ENCODE assay signal across 8 cellular contexts in genomic region chr2:218285604-218286003, GRCh38. TPM values are rescaled to one million over a fixed set of nuclear protein-coding genes. Genes with fewer than 3 reads are reported as not detected.
A peak's percentile ranks its signal among the peaks of the same experiment; 100 is the strongest.
DNase-seq lines count a peak whose midpoint lies in the region; ATAC-seq and TF ChIP-seq lines count a peak whose summit lies in the region.

No MANE protein-coding gene starts in this region.

- no peaks in the 10 kb centered on the region for H3K9me3 Mint-ChIP-seq in T-helper 1 cell treated with Interleukin-12 subunit alpha and Interleukin-12 subunit beta and Interleukin-4 antibody, amounts not matched to agents 30 μg/mL and 1 μg/mL, for 36 hours

- H3K27me3 ChIP-seq in ascending aorta, result no peaks in the 10 kb centered on the region
- no peaks in the 10 kb centered on the region for H3K27me3 ChIP-seq in layer of hippocampus (ENCODE audit: control insufficient read depth, insufficient read depth, low read length)
- H3K27me3 ChIP-seq in suprapubic skin, result no peaks in the 10 kb centered on the region

- H3K36me3 ChIP-seq in ascending aorta, result peaks cover 13 to 24% of the 10 kb centered on the region in 2 donors
- peaks cover 13% of the 10 kb centered on the region for H3K36me3 ChIP-seq in suprapubic skin

- H3K9me3 ChIP-seq in ascending aorta, result no peaks in the 10 kb centered on the region
- H3K9me3 ChIP-seq in suprapubic skin, result no peaks in the 10 kb centered on the region

- ATAC-seq in left colon (no peak), HG02610 (IDR thresholded peaks at IDR 0.05; ENCODE audit: unreplicated experiment) (no peak), GM21423 (IDR thresholded peaks at IDR 0.05; ENCODE audit: unreplicated experiment) (no peak)

- H3K4me3 ChIP-seq in ascending aorta (peak overlapping the region; percentile 48 to 68), suprapubic skin (peak overlapping the region; percentile 45)

- H3K27me3 Mint-ChIP-seq in T-helper 1 cell treated with Interleukin-12 subunit alpha and Interleukin-12 subunit beta and Interleukin-4 antibody, amounts not matched to agents 30 μg/mL and 1 μg/mL, for 36 hours (ENCODE audit: low read depth), result no peaks in the 10 kb centered on the region

- no peak for DNase-seq in T-helper 1 cell
- DNase-seq in ascending aorta (ENCODE audit: low spot score in 2 of 2), result peak; percentile 38 to 94
- no peak for DNase-seq in suprapubic skin (ENCODE audit: low spot score in 2 of 2)
- no peak for DNase-seq in left colon

- peaks cover 47 to 78% of the 10 kb centered on the region in 2 donors for H3K4me1 ChIP-seq in ascending aorta
- peaks cover 96% of the 10 kb centered on the region for H3K4me1 ChIP-seq in suprapubic skin

- TF ChIP-seq POLR2A in suprapubic skin (IDR thresholded peaks at IDR 0.05), result no peak

- no peak for TF ChIP-seq EP300 in suprapubic skin (IDR thresholded peaks at IDR 0.05)

- intact Hi-C loops in ascending aorta (cut with DNase I), result loop anchor here (2.0 to 5.0 kb wide), 2 partner anchors 113 to 282 kb away; partner anchors contain the start of genes CNOT9, CTDSP1 and USP37
- intact Hi-C loops in left colon (cut with DNase I, micrococcal nuclease), result no loop called here

- 19% methylated on average over 4 of the region's 6 CpGs for WGBS in suprapubic skin

- peak overlapping the region; percentile 93 for H3K4me3 Mint-ChIP-seq in T-helper 1 cell treated with Interleukin-12 subunit alpha and Interleukin-12 subunit beta and Interleukin-4 antibody, amounts not matched to agents 30 μg/mL and 1 μg/mL, for 36 hours

- peaks cover 12% of the 10 kb centered on the region for H3K36me3 Mint-ChIP-seq in T-helper 1 cell treated with Interleukin-12 subunit alpha and Interleukin-12 subunit beta and Interleukin-4 antibody, amounts not matched to agents 30 μg/mL and 1 μg/mL, for 36 hours (ENCODE audit: low read depth)

- H3K27ac ChIP-seq in ascending aorta (peak overlapping the region; percentile 98 to 99), layer of hippocampus (ENCODE audit: low read depth, low read length) (peak overlapping the region; percentile 75), suprapubic skin (peak overlapping the region; percentile 97)

- peaks cover 56% of the 10 kb centered on the region for H3K4me1 Mint-ChIP-seq in T-helper 1 cell treated with Interleukin-12 subunit alpha and Interleukin-12 subunit beta and Interleukin-4 antibody, amounts not matched to agents 30 μg/mL and 1 μg/mL, for 36 hours (ENCODE audit: low read depth)

- TF ChIP-seq CTCF in ascending aorta (IDR thresholded peaks at IDR 0.05) (no peak), suprapubic skin (IDR thresholded peaks at IDR 0.05) (no peak)

- peak overlapping the region; percentile 96 for H3K27ac Mint-ChIP-seq in T-helper 1 cell treated with Interleukin-12 subunit alpha and Interleukin-12 subunit beta and Interleukin-4 antibody, amounts not matched to agents 30 μg/mL and 1 μg/mL, for 36 hours

RNA-seq across cellular contexts. Expression of gene TMBIM1, which starts 6.7 kb away (rescaled TPM):
- 320 TPM for total RNA-seq in ascending aorta
- 100 to 1,000 TPM; 234 to 370 (median 319) TPM for total RNA-seq in suprapubic skin
- 100 to 1,000 TPM; 317 to 426 TPM for total RNA-seq in left colon

RNA-seq across cellular contexts. Expression of gene PNKD, which starts 15.3 kb away (rescaled TPM):
- total RNA-seq in ascending aorta, result 45.8 TPM
- 10 to 100 TPM; 33.4 to 66.4 (median 49.4) TPM for total RNA-seq in suprapubic skin
- total RNA-seq in left colon, result 100 to 1,000 TPM; 103 to 119 TPM

RNA-seq across cellular contexts. Expression of gene AAMP, which starts 15.7 kb away (rescaled TPM):
- total RNA-seq in ascending aorta (73.7 TPM), suprapubic skin (100 to 1,000 TPM; 103 to 154 (median 144) TPM), left colon (10 to 100 TPM; 96.2 to 97.2 TPM)

RNA-seq across cellular contexts. Expression of gene GPBAR1, which starts 24.8 kb away (rescaled TPM):
- not detected for total RNA-seq in ascending aorta
- total RNA-seq in suprapubic skin, result 1 to 10 TPM in 2 of 4 donors, under 1 TPM in 1, not detected in 1; 0.98 to 2.0 (median 1.6) TPM
- 1 to 10 TPM; 1.8 to 3.0 TPM for total RNA-seq in left colon

Comparison
In these comparisons a context has a peak if more than half of its experiments do, and no peak if none do; other contexts are left out.
1. DNase-seq: peak in ascending aorta (2 of 2); none in T-helper 1 cell (0 of 5), suprapubic skin (0 of 2) and left colon (0 of 2).
2. Peak in every context shown above with its lines, with median percentiles within 50 percentile points of each other: H3K27ac ChIP-seq.